1 cellular context compared by ENCODE assay signal in genomic region chr10:974038-974784, GRCh38.
TF ChIP-seq lines count a peak whose summit lies in the region.

No MANE protein-coding gene starts in this region.

TF ChIP-seq in GM12878, 131 proteins besides CTCF, POLR2A, EP300 and RAD21:
- TF ChIP-seq IKZF2 (IDR thresholded peaks at IDR 0.05), result peak; percentile 28 to 38; a peak in 2 of 4 replicates
- peak; percentile 47 for TF ChIP-seq ZNF687 (IDR thresholded peaks at IDR 0.05)
- peak; percentile 34 for TF ChIP-seq IKZF1 (conservative IDR thresholded peaks at IDR 0.05)
- TF ChIP-seq ATF2 (IDR thresholded peaks at IDR 0.05; ENCODE audit: low read length), result peak; percentile 58; the same call in 1 of the 2 replicates
- 0 out of 2 replicates have a peak, but pooled peaks have one; percentile 26 for TF ChIP-seq PAX5 (IDR thresholded peaks at IDR 0.05; ENCODE audit: borderline replicate concordance, low read depth, low read length)
- TF ChIP-seq BACH1 (IDR thresholded peaks at IDR 0.05; ENCODE audit: borderline replicate concordance), result peak; percentile 28; the same call in 1 of the 2 replicates
- TF ChIP-seq MEF2B (IDR thresholded peaks at IDR 0.05; ENCODE audit: partially characterized antibody, poor library complexity, severe bottlenecking), result peak; percentile 99
- TF ChIP-seq SMARCA5 (IDR thresholded peaks at IDR 0.05), result 0 out of 2 replicates have a peak, but pooled peaks have one; percentile 24
- no peak for TF ChIP-seq ASH2L (IDR thresholded peaks at IDR 0.05; ENCODE audit: borderline replicate concordance, low read depth)
- peak; percentile 97 for TF ChIP-seq CUX1 (IDR thresholded peaks at IDR 0.05; ENCODE audit: insufficient replicate concordance, low read depth, low read length)
- peak; percentile 21; the same call in 1 of the 2 replicates for TF ChIP-seq SMC3 (IDR thresholded peaks at IDR 0.05; ENCODE audit: borderline replicate concordance, low read length)
- TF ChIP-seq POLR2AphosphoS2 (IDR thresholded peaks at IDR 0.05; ENCODE audit: low read depth, low read length), result no peak
- TF ChIP-seq MTA2 (IDR thresholded peaks at IDR 0.05; ENCODE audit: low read depth), result peak; percentile 17; the same call in 1 of the 2 replicates
- TF ChIP-seq ZNF207 (IDR thresholded peaks at IDR 0.05; ENCODE audit: borderline replicate concordance), result no peak
- no peak for TF ChIP-seq RUNX3 (IDR thresholded peaks at IDR 0.05; ENCODE audit: low read length)
- peak; percentile 5; the same call in 1 of the 3 replicates for TF ChIP-seq POU2F2 (IDR thresholded peaks at IDR 0.05; ENCODE audit: borderline replicate concordance, low read depth, low read length)
- TF ChIP-seq DPF2 (IDR thresholded peaks at IDR 0.05), result 0 out of 2 replicates have a peak, but pooled peaks have one; percentile 2
- TF ChIP-seq CEBPB (IDR thresholded peaks at IDR 0.05; ENCODE audit: borderline replicate concordance in 1 of 2, low read depth in 2 of 2, low read length in 2 of 2), result no peak
- peak; percentile 6 to 13; a peak in 2 of 4 replicates for TF ChIP-seq BHLHE40 (IDR thresholded peaks at IDR 0.05; ENCODE audit: borderline replicate concordance in 1 of 2, low read depth in 2 of 2, low read length in 1 of 2)
- no peak for TF ChIP-seq ETV6 (conservative IDR thresholded peaks at IDR 0.05 in 1 of 2, IDR thresholded peaks at IDR 0.05 in 1 of 2; ENCODE audit: borderline replicate concordance in 1 of 2, low read depth in 1 of 2)
- 0 out of 2 replicates have a peak, but pooled peaks have one; percentile 73 for TF ChIP-seq GATAD2B (conservative IDR thresholded peaks at IDR 0.05; ENCODE audit: low read depth)
- TF ChIP-seq TCF12 (IDR thresholded peaks at IDR 0.05; ENCODE audit: low read depth, low read length), result peak; percentile 86
- no peak for TF ChIP-seq BCL11A (IDR thresholded peaks at IDR 0.05; ENCODE audit: low read depth, low read length)
- TF ChIP-seq RELA (IDR thresholded peaks at IDR 0.05; ENCODE audit: borderline replicate concordance, partially characterized antibody), result peak; percentile 31
- no peak for TF ChIP-seq STAT3 (IDR thresholded peaks at IDR 0.05; ENCODE audit: low read depth, low read length)
